ENCODE assay signal across 18 cellular contexts in the genomic region with DNA sequence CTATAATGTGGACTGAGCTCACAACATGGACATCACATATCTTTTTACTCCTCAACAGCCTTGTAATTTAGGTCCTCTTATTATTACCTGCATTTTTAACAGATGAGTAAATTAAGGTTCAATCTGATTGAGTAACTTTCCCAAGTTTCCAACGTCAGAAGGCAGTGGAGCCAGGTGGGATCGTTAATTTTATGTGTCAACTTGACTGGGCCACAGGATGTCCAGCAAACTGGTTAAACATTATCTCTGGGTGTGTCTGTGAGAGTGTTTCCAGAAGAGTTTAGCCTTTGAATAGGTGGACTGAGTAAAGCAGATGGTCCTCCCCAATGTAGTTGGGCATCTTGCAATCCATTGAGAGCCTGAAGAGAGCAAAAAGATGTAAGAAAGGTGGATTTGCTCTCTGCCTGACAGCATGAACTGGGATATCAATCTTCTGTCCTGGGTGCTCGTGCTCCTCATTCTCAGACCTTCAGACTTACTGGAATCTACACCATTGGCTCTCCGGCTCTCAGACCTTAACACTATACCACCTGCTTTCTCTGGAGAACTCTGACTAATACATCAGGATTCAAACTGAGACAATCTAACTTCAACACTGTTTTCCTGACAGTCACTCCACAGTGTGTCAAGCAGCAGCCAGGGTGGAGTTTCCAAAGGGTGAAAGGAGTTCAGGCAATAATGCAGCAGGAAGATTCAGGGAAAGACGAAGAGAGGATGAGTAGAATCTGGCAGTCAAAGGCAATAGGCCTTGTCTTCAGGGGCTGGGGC. TPM values are rescaled to one million over a fixed set of nuclear protein-coding genes. Genes with fewer than 3 reads are reported as not detected.
DNase-seq lines count a peak whose midpoint lies in the region; ATAC-seq and TF ChIP-seq lines count a peak whose summit lies in the region.
"Had no signal": no experiment of that assay in that cellular context is flagged by ENCODE, and none has a peak within 500 bp of the region (broad histone marks: within the 10 kb centered on the region; RNA-seq: fewer than 3 reads in every experiment).

No MANE protein-coding gene starts in this region.

- no peak overlapping the region for H3K27ac Mint-ChIP-seq in glutamatergic neuron (ENCODE audit: unreplicated experiment)
- H3K27ac Mint-ChIP-seq: immature natural killer cell, naive B cell, T-helper 17 cell had no signal

- no peaks in the 10 kb centered on the region for H3K4me1 Mint-ChIP-seq in glutamatergic neuron (ENCODE audit: low read depth, unreplicated experiment)
- H3K4me1 Mint-ChIP-seq: brain, immature natural killer cell, naive B cell, T-helper 17 cell had no signal

- DNase-seq in HFF-Myc (ENCODE audit: extremely low read depth, low read depth) (peak; percentile 11), breast epithelium (ENCODE audit: low spot score in 2 of 2) (no peak), right atrium auricular region (ENCODE audit: low spot score) (no peak), suprapubic skin (ENCODE audit: low spot score in 2 of 2) (no peak), superior temporal gyrus (ENCODE audit: extremely low spot score) (no peak), glutamatergic neuron (no peak)
- DNase-seq in effector CD8-positive, alpha-beta T cell (lab: John Stamatoyannopoulos, UW), result no peak
- DNase-seq: COR-L47, erythroblast, immature natural killer cell, naive B cell, NCI-H2171, T-helper 17 cell, thyroid gland had no signal

- ATAC-seq in HG02678 (IDR thresholded peaks at IDR 0.05; ENCODE audit: unreplicated experiment), result no peak
- ATAC-seq: sciatic nerve, T-helper 17 cell had no signal

- no peaks in the 10 kb centered on the region for H3K27me3 Mint-ChIP-seq in glutamatergic neuron (ENCODE audit: unreplicated experiment)
- H3K27me3 Mint-ChIP-seq: brain, naive B cell, T-helper 17 cell had no signal

- H3K36me3 Mint-ChIP-seq in glutamatergic neuron (ENCODE audit: unreplicated experiment), result no peaks in the 10 kb centered on the region
- H3K36me3 Mint-ChIP-seq: brain, immature natural killer cell, naive B cell had no signal

- TF ChIP-seq POLR2A in breast epithelium (IDR thresholded peaks at IDR 0.05) (no peak), suprapubic skin (IDR thresholded peaks at IDR 0.05) (no peak)

- no peaks in the 10 kb centered on the region for H3K9me3 ChIP-seq in breast epithelium
- no peaks in the 10 kb centered on the region for H3K9me3 ChIP-seq in right atrium auricular region
- no peaks in the 10 kb centered on the region for H3K9me3 ChIP-seq in suprapubic skin
- H3K9me3 ChIP-seq: thyroid gland had no signal

- H3K9me3 Mint-ChIP-seq in glutamatergic neuron (ENCODE audit: unreplicated experiment), result no peaks in the 10 kb centered on the region

- H3K4me3 Mint-ChIP-seq in glutamatergic neuron (ENCODE audit: unreplicated experiment), result no peak overlapping the region
- H3K4me3 Mint-ChIP-seq: brain, immature natural killer cell, naive B cell, T-helper 17 cell had no signal

- 75% methylated on average over 5 of the region's 5 CpGs for WGBS in suprapubic skin

- H3K27me3 ChIP-seq in breast epithelium (no peaks in the 10 kb centered on the region), right atrium auricular region (no peaks in the 10 kb centered on the region), suprapubic skin (no peaks in the 10 kb centered on the region)
- H3K27me3 ChIP-seq: thyroid gland had no signal

- H3K27ac ChIP-seq in breast epithelium (peak overlapping the region; percentile 12 to 64), right atrium auricular region (peak overlapping the region; percentile 24 to 50), suprapubic skin (peak overlapping the region; percentile 29)
- H3K27ac ChIP-seq: thyroid gland had no signal

- no peaks in the 10 kb centered on the region for H3K4me1 ChIP-seq in breast epithelium
- H3K4me1 ChIP-seq in right atrium auricular region, result no peaks in the 10 kb centered on the region
- H3K4me1 ChIP-seq in suprapubic skin, result peaks cover 10% of the 10 kb centered on the region
- H3K4me1 ChIP-seq: thyroid gland had no signal

- H3K36me3 ChIP-seq in breast epithelium (no peaks in the 10 kb centered on the region), right atrium auricular region (no peaks in the 10 kb centered on the region), suprapubic skin (no peaks in the 10 kb centered on the region)
- H3K36me3 ChIP-seq: thyroid gland had no signal

- TF ChIP-seq CTCF in HFF-Myc (IDR thresholded peaks at IDR 0.05; ENCODE audit: low read depth, low read length, missing control alignments) (no peak), breast epithelium (IDR thresholded peaks at IDR 0.05) (no peak), right atrium auricular region (IDR thresholded peaks at IDR 0.05) (no peak), suprapubic skin (IDR thresholded peaks at IDR 0.05) (no peak), glutamatergic neuron (IDR thresholded peaks at IDR 0.05; ENCODE audit: partially characterized antibody, unreplicated experiment) (no peak)

- intact Hi-C loops in breast epithelium (cut with DNase I; ENCODE audit: low total_unique reads), result no loop called here

- TF ChIP-seq EP300 in suprapubic skin (IDR thresholded peaks at IDR 0.05), result no peak

- H3K4me3 ChIP-seq in HFF-Myc (replicated peaks; ENCODE audit: low read depth, low read length) (no peak overlapping the region), breast epithelium (no peak overlapping the region), right atrium auricular region (no peak overlapping the region), suprapubic skin (no peak overlapping the region)
- H3K4me3 ChIP-seq: thyroid gland had no signal

RNA-seq across cellular contexts. Expression of gene SLIT2, which starts 58.8 kb away (rescaled TPM):
- total RNA-seq in breast epithelium (10 to 100 TPM; 15.7 to 20.3 (median 15.8) TPM), right atrium auricular region (10 to 100 TPM in 1 of 2 donors, 1 to 10 TPM in 1; 6.7 to 12.1 TPM), suprapubic skin (1 to 10 TPM; 2.5 to 4.7 (median 3.0) TPM), glutamatergic neuron (ENCODE audit: unreplicated experiment) (21.6 TPM)
- total RNA-seq: OCI-LY7, T-helper 17 cell had no signal
